14 cellular contexts compared by ENCODE assay signal in the genomic region with DNA sequence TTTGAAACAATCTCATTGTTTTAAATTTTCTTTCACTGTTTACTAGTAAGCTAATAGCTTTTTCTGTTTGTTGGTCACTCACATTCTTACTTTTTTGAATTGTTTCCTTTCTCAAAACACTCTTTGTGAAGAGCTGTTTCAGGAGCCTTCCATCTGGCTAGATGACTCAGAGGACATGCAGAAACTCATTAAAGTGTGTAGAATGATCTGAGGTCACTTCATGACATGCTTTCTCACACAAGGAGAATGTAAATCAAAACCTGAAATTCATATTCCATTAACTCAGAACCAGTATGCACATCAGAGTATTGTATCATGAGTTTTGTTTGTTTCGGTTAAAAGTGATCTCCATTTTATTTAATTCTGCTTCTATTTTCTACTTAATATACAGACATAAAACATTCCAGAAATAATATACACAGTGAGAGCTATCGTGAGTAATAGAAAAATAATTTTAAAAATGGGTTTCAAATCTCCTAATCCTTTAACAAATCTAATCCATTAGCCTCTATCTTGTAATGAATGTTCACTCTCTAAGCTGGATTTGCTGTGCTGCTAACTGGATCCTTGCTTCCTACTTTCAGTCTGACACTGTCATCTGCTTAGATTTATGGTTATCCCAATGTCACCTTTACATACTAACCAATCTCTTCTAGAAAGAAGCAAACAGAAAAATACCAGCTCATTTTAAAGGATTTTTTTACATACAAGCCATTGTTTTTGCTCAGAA.
DNase-seq lines count a peak whose midpoint lies in the region.
"Had no signal": no experiment of that assay in that cellular context is flagged by ENCODE, and none has a peak within 500 bp of the region (broad histone marks: within the 10 kb centered on the region; RNA-seq: fewer than 3 reads in every experiment).

No MANE protein-coding gene starts in this region.

- H3K4me1 ChIP-seq in ectodermal cell (ENCODE audit: control insufficient read depth, insufficient read depth, low read length): no peaks in the 10 kb centered on the region

- H3K4me3 Mint-ChIP-seq in immature natural killer cell: no peak overlapping the region
- H3K4me3 Mint-ChIP-seq: central memory CD8-positive, alpha-beta T cell; stimulated activated naive CD8-positive, alpha-beta T cell treated with anti-CD3 and anti-CD28 coated beads, Interleukin-15, Interleukin-2, amounts not matched to agents 100 ng/mL and 50 ng/mL, for 24 hours had no signal

- H3K9me3 Mint-ChIP-seq in immature natural killer cell: peaks cover 8 to 51% (median 25%) of the 10 kb centered on the region in 6 donors

- H3K27me3 Mint-ChIP-seq in immature natural killer cell (ENCODE audit: low read depth in 3 of 3): no peaks in the 10 kb centered on the region
- H3K27me3 Mint-ChIP-seq: central memory CD8-positive, alpha-beta T cell; stimulated activated naive CD8-positive, alpha-beta T cell treated with anti-CD3 and anti-CD28 coated beads, Interleukin-15, Interleukin-2, amounts not matched to agents 100 ng/mL and 50 ng/mL, for 24 hours had no signal

- peak overlapping the region; percentile 16 for H3K27ac ChIP-seq in ectodermal cell (ENCODE audit: insufficient read depth, low read depth, low read length, poor library complexity, severe bottlenecking)

- no peaks in the 10 kb centered on the region for H3K36me3 ChIP-seq in ectodermal cell (ENCODE audit: control insufficient read depth, insufficient read depth, low read length)

- H3K4me3 ChIP-seq in ectodermal cell (ENCODE audit: insufficient read depth, low read depth, low read length): no peak overlapping the region

- H3K36me3 Mint-ChIP-seq in immature natural killer cell: no peaks in the 10 kb centered on the region

- H3K4me1 Mint-ChIP-seq in immature natural killer cell: no peaks in the 10 kb centered on the region
- H3K4me1 Mint-ChIP-seq: central memory CD8-positive, alpha-beta T cell had no signal

- WGBS in ectodermal cell, 2 experiments: no CpG with 5 or more reads among the region's 2 CpGs

- H3K27me3 ChIP-seq in ectodermal cell (ENCODE audit: control insufficient read depth, insufficient read depth, low read length, poor library complexity, severe bottlenecking): no peaks in the 10 kb centered on the region

- H3K27ac Mint-ChIP-seq in immature natural killer cell: no peak overlapping the region
- H3K27ac Mint-ChIP-seq: stimulated activated naive CD8-positive, alpha-beta T cell treated with anti-CD3 and anti-CD28 coated beads, Interleukin-15, Interleukin-2, amounts not matched to agents 100 ng/mL and 50 ng/mL, for 24 hours had no signal

- DNase-seq in DMS53 treated with DMSO at 0.1 percent for 48 hours (lab: John Stamatoyannopoulos, UW; ENCODE audit: unreplicated experiment) (peak; percentile 41), NCI-H82 (lab: John Stamatoyannopoulos, UW) (peak; percentile 93), non-pigmented ciliary epithelial cell (ENCODE audit: low read depth) (peak; percentile 79), immature natural killer cell (no peak), RPMI8226 (no peak), NCI-H1436 treated with DMSO at 0.1 percent for 48 hours (lab: John Stamatoyannopoulos, UW) (no peak)
- no peak for DNase-seq in activated CD8-positive, alpha-beta memory T cell treated with anti-CD3 and anti-CD28 coated beads, Interleukin-2, amount 50 U/mL, for 48 hours
- DNase-seq: COR-L47; NCI-H1694; OCI-M1; stimulated activated CD4-positive, alpha-beta T cell treated with anti-CD3 and anti-CD28 coated beads, Interleukin-2, amount 100 ng/mL, for 24 hours had no signal

- H3K9me3 ChIP-seq in ectodermal cell (ENCODE audit: control insufficient read depth, low read length): no peaks in the 10 kb centered on the region

Comparison
In these comparisons a context has a peak if more than half of its experiments do, and no peak if none do; other contexts are left out.
1. DNase-seq: peak in DMS53 treated with DMSO at 0.1 percent for 48 hours (single experiment), NCI-H82 (single experiment) and non-pigmented ciliary epithelial cell (single experiment); none in immature natural killer cell (0 of 3), activated CD8-positive, alpha-beta memory T cell treated with anti-CD3 and anti-CD28 coated beads, Interleukin-2, amount 50 U/mL, for 48 hours (single experiment), RPMI8226 (single experiment) and NCI-H1436 treated with DMSO at 0.1 percent for 48 hours (single experiment).